In the genomic region with DNA sequence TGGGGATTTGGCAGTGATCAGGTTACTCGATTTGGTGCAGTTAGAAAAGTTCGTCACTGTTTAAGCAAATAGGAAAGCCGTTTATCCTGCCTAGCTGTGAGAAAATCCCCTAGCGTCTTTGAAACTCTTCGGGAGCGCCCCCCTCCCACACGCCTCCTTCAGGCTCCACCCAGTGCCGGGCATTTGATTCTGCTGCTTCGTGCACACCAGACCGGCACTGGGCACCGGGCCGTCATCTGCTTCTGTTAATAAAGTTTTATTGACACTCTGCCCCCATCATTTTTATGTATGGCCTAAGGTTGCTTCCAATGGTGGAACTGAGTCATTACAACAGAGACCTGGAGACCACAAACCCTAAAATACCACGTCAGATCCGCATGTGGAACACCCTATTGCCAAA, we compare ENCODE assay signal across 1 cellular context.
TF ChIP-seq lines count a peak whose summit lies in the region.

No MANE protein-coding gene starts in this region.

TF ChIP-seq in K562, 482 proteins besides CTCF, POLR2A, EP300 and RAD21 (continued from another document):
- TF ChIP-seq, protein P1, sequence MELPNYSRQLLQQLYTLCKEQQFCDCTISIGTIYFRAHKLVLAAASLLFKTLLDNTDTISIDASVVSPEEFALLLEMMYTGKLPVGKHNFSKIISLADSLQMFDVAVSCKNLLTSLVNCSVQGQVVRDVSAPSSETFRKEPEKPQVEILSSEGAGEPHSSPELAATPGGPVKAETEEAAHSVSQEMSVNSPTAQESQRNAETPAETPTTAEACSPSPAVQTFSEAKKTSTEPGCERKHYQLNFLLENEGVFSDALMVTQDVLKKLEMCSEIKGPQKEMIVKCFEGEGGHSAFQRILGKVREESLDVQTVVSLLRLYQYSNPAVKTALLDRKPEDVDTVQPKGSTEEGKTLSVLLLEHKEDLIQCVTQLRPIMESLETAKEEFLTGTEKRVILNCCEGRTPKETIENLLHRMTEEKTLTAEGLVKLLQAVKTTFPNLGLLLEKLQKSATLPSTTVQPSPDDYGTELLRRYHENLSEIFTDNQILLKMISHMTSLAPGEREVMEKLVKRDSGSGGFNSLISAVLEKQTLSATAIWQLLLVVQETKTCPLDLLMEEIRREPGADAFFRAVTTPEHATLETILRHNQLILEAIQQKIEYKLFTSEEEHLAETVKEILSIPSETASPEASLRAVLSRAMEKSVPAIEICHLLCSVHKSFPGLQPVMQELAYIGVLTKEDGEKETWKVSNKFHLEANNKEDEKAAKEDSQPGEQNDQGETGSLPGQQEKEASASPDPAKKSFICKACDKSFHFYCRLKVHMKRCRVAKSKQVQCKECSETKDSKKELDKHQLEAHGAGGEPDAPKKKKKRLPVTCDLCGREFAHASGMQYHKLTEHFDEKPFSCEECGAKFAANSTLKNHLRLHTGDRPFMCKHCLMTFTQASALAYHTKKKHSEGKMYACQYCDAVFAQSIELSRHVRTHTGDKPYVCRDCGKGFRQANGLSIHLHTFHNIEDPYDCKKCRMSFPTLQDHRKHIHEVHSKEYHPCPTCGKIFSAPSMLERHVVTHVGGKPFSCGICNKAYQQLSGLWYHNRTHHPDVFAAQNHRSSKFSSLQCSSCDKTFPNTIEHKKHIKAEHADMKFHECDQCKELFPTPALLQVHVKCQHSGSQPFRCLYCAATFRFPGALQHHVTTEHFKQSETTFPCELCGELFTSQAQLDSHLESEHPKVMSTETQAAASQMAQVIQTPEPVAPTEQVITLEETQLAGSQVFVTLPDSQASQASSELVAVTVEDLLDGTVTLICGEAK (IDR thresholded peaks at IDR 0.05): peak; percentile 88
- TF ChIP-seq, protein P1 (CRISPR knock-in tag; IDR thresholded peaks at IDR 0.05): peak; percentile 74
TF ChIP-seq in K562: peak in this region for 1.
